Comparison of ENCODE assay signal across 14 cellular contexts in the genomic region with DNA sequence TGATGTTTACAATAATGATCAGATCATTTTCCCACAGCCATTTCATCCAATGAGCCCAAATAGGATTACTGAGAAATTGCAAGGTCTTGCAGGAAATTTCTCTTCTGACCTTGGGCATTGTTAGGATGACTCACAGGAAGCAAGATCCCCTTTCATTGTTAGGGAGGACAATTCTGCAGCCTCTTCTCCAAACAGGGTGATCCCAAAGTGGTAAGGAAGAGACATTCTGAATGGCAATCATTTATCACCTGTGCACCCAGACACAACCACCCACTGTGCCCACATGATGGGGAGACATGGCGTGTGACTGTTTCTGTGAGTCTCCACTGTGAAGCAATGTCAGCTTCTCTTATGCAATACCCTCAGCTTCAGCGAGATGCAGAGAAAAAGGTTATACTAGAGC.
A peak's percentile ranks its signal among the peaks of the same experiment; 100 is the strongest.
DNase-seq lines count a peak whose midpoint lies in the region; ATAC-seq and TF ChIP-seq lines count a peak whose summit lies in the region.
"Had no signal": no experiment of that assay in that cellular context is flagged by ENCODE, and none has a peak within 500 bp of the region (broad histone marks: within the 10 kb centered on the region; RNA-seq: fewer than 3 reads in every experiment).

No MANE protein-coding gene starts in this region.

- H3K9me3 ChIP-seq in BE2C = no peaks in the 10 kb centered on the region; the same call in 1 of the 2 replicates

- no peaks in the 10 kb centered on the region for H3K27me3 ChIP-seq in BE2C

- no peaks in the 10 kb centered on the region for H3K4me1 ChIP-seq in BE2C

- ATAC-seq in HG02610 (IDR thresholded peaks at IDR 0.05; ENCODE audit: unreplicated experiment) (no peak), GM21447 (IDR thresholded peaks at IDR 0.05; ENCODE audit: unreplicated experiment) (no peak)
- ATAC-seq: effector memory CD8-positive, alpha-beta T cell had no signal

- TF ChIP-seq CTCF in AG09319 (IDR thresholded peaks at IDR 0.05; ENCODE audit: low read depth, low read length) (no peak), fibroblast of villous mesenchyme (IDR thresholded peaks at IDR 0.05; ENCODE audit: insufficient read depth, low read depth, low read length) (no peak), BE2C (IDR thresholded peaks at IDR 0.05; ENCODE audit: low read depth, low read length) (no peak)

- DNase-seq in AG09319 (ENCODE audit: extremely low read depth, low read depth) (peak; percentile 52), M059J (ENCODE audit: low read depth) (peak; percentile 69), T1000 (lab: John Stamatoyannopoulos, UW) (peak; percentile 33), fibroblast of villous mesenchyme (ENCODE audit: low read depth) (peak; percentile 19), NCI-H446 treated with DMSO at 0.1 percent for 48 hours (lab: John Stamatoyannopoulos, UW) (no peak), BE2C (no peak)
- DNase-seq: activated CD4-positive, alpha-beta T cell treated with anti-CD3 and anti-CD28 coated beads, Interleukin-2, amount 50 U/mL, for 1 hour; activated naive CD8-positive, alpha-beta T cell treated with anti-CD3 and anti-CD28 coated beads, Interleukin-2, amount 10 ng/mL, durations not matched to agents 7 days and 5 days; activated T-cell treated with anti-CD3 and anti-CD28 coated beads, Interleukin-2, amount 50 U/mL, for 24 hours; central memory CD4-positive, alpha-beta T cell; effector memory CD8-positive, alpha-beta T cell had no signal

- no peaks in the 10 kb centered on the region for H3K36me3 ChIP-seq in BE2C

- H3K4me3 ChIP-seq in fibroblast of villous mesenchyme (ENCODE audit: low read depth, low read length) = no peak overlapping the region
- no peak overlapping the region for H3K4me3 ChIP-seq in BE2C (ENCODE audit: low read depth, low read length)
- H3K4me3 ChIP-seq: lung had no signal

Comparison
In these comparisons a context has a peak if more than half of its experiments do, and no peak if none do; other contexts are left out.
1. DNase-seq: peak in AG09319 (single experiment), M059J (single experiment), T1000 (single experiment) and fibroblast of villous mesenchyme (single experiment); none in NCI-H446 treated with DMSO at 0.1 percent for 48 hours (single experiment) and BE2C (single experiment).